Comparison of ENCODE assay signal across 19 cellular contexts in the genomic region with DNA sequence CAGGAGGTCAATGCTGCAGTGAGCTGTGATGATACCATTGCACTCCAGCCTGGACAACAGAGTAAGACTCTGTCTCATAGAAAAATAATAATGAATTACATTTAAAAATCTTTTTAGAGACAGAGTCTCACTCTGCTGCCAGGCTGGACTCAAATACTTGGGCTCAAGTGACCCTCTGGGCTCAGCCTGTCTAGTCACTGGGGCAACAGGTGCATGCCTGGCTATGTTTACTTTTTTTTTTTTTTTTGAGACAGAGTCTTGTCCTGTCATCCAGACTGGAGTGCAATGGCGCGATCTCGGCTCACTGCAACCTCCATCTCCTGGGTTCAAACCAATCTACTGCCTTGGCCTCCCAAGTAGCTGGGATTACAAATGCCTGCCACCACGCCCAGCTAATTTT. TPM values are rescaled to one million over a fixed set of nuclear protein-coding genes. Genes with fewer than 3 reads are reported as not detected.
DNase-seq lines count a peak whose midpoint lies in the region; ATAC-seq, FAIRE-seq and TF ChIP-seq lines count a peak whose summit lies in the region.
"Had no signal": no experiment of that assay in that cellular context is flagged by ENCODE, and none has a peak within 500 bp of the region (broad histone marks: within the 10 kb centered on the region; RNA-seq: fewer than 3 reads in every experiment).

No MANE protein-coding gene starts in this region.

- no peak overlapping the region for H3K4me3 ChIP-seq in psoas muscle
- H3K4me3 ChIP-seq: A549; BLaER1 treated with 17β-estradiol and CSF1 and Interleukin-3, amounts not matched to agents 10 nM and 100 nM had no signal

- peak in 3 of 4 donors; percentile 29 to 63 (median 48) for ATAC-seq in psoas muscle
- ATAC-seq in HG03175 (IDR thresholded peaks at IDR 0.05; ENCODE audit: unreplicated experiment), result no peak
- ATAC-seq: A549; CD8-positive, alpha-beta T cell had no signal

- TF ChIP-seq POLR2A in H54 (IDR thresholded peaks at IDR 0.05; ENCODE audit: low read depth, low read length), result no peak

- no peak for TF ChIP-seq CTCF in psoas muscle (IDR thresholded peaks at IDR 0.05)

- no peaks in the 10 kb centered on the region for H3K36me3 ChIP-seq in psoas muscle (ENCODE audit: insufficient read depth in 1 of 2, low read depth in 1 of 2)
- H3K36me3 ChIP-seq: BLaER1 treated with 17β-estradiol and CSF1 and Interleukin-3, amounts not matched to agents 10 nM and 100 nM had no signal

- DNase-seq in DMS53 (lab: John Stamatoyannopoulos, UW) (peak; percentile 44), DMS53 treated with DMSO at 0.1 percent for 48 hours (lab: John Stamatoyannopoulos, UW; ENCODE audit: unreplicated experiment) (no peak), psoas muscle (no peak), H54 (ENCODE audit: insufficient read length, low spot score) (no peak)
- DNase-seq: AML-193; Caco-2; Calu3; CD4-positive, alpha-beta T cell; CD8-positive, alpha-beta T cell; DMS79 treated with DMSO at 0.1 percent for 48 hours; GF-D8 had no signal

- WGBS in psoas muscle, 3 donors, result 42 to 51% (median 49%) methylated on average over 4 of the region's 4 CpGs

- intact Hi-C loops in psoas muscle (cut with DNase I), result no loop called here

- H3K9me3 ChIP-seq in psoas muscle, result no peaks in the 10 kb centered on the region
- H3K9me3 ChIP-seq: A549, Caco-2 had no signal

- H3K27ac ChIP-seq in psoas muscle, result peak overlapping the region; percentile 6
- H3K27ac ChIP-seq: 22Rv1; A549; BLaER1 treated with 17β-estradiol and CSF1 and Interleukin-3, amounts not matched to agents 10 nM and 100 nM; C4-2B had no signal

- H3K4me1 ChIP-seq in psoas muscle, result no peaks in the 10 kb centered on the region
- H3K4me1 ChIP-seq: Caco-2 had no signal

- H3K27me3 ChIP-seq in psoas muscle (ENCODE audit: insufficient read depth in 3 of 3, low read length in 2 of 3), result no peaks in the 10 kb centered on the region
- H3K27me3 ChIP-seq: BLaER1 treated with 17β-estradiol and CSF1 and Interleukin-3, amounts not matched to agents 10 nM and 100 nM had no signal

- FAIRE-seq in H54 (lab: Jason Lieb, UNC), result no peak
- FAIRE-seq: A549, D721Med, G401.6, GM12891 had no signal

RNA-seq across cellular contexts. Expression of a gene that starts 8.0 kb away (rescaled TPM):
- 1 to 10 TPM; 5.2 to 6.7 (median 6.2) TPM for total RNA-seq in psoas muscle
- polyA plus RNA-seq in psoas muscle, result 1 to 10 TPM; 1.9 to 4.4 (median 2.9) TPM

RNA-seq across cellular contexts. Expression of a gene that starts 8.2 kb away (rescaled TPM):
- under 1 TPM; 0.24 to 0.52 (median 0.36) TPM for total RNA-seq in psoas muscle
- polyA plus RNA-seq in psoas muscle, result under 1 TPM; 0.34 to 0.47 (median 0.36) TPM

RNA-seq across cellular contexts. Expression of a gene that starts 58.3 kb away (rescaled TPM):
- 1 to 10 TPM; 1.9 to 3.6 (median 2.3) TPM for total RNA-seq in psoas muscle
- 1 to 10 TPM; 1.6 to 2.0 (median 2.0) TPM for polyA plus RNA-seq in psoas muscle
- total RNA-seq: CD4-positive, alpha-beta T cell; CD8-positive, alpha-beta T cell had no signal
